In genomic region chr10:60480865-60481563, GRCh38 we compare ENCODE assay signal across 10 cellular contexts.
A peak's percentile ranks its signal among the peaks of the same experiment; 100 is the strongest.
DNase-seq lines count a peak whose midpoint lies in the region; ATAC-seq and TF ChIP-seq lines count a peak whose summit lies in the region.
"Had no signal": no experiment of that assay in that cellular context is flagged by ENCODE, and none has a peak within 500 bp of the region (broad histone marks: within the 10 kb centered on the region; RNA-seq: fewer than 3 reads in every experiment).

No MANE protein-coding gene starts in this region.

- peak; percentile 42 for DNase-seq in AG04450 (ENCODE audit: low read depth, low spot score)
- peak; percentile 84 for DNase-seq in NCI-H1694 treated with DMSO at 0.1 percent for 48 hours (lab: John Stamatoyannopoulos, UW)
- DNase-seq in epithelial cell of esophagus (ENCODE audit: low read depth) = peak; percentile 96
- DNase-seq in midbrain (lab: John Stamatoyannopoulos, UW) = peak; percentile 69
- DNase-seq in tibial artery = no peak
- DNase-seq in stimulated activated CD4-positive, alpha-beta T cell treated with anti-CD3 and anti-CD28 coated beads, Interleukin-2, amount 100 ng/mL, for 48 hours = no peak
- DNase-seq: activated CD4-positive, alpha-beta T cell treated with anti-CD3 and anti-CD28 coated beads for 4 hours; NCI-H1930 had no signal

- H3K9me3 ChIP-seq in AG04450 (ENCODE audit: control insufficient read depth, insufficient read depth, low read length) = no peaks in the 10 kb centered on the region
- no peaks in the 10 kb centered on the region for H3K9me3 ChIP-seq in tibial artery

- TF ChIP-seq CTCF in AG04450 (IDR thresholded peaks at IDR 0.05; ENCODE audit: low read depth, low read length) (no peak), epithelial cell of esophagus (IDR thresholded peaks at IDR 0.05; ENCODE audit: insufficient read depth, low read depth, low read length, missing control alignments) (no peak), tibial artery (IDR thresholded peaks at IDR 0.05) (no peak)

- H3K27me3 ChIP-seq in AG04450 (ENCODE audit: control insufficient read depth, insufficient read depth, low read length) (no peaks in the 10 kb centered on the region), tibial artery (no peaks in the 10 kb centered on the region)

- CTCF ChIA-PET in AG04450 (lab: Charles Lee) = no interaction called here

- H3K27ac ChIP-seq in AG04450 (ENCODE audit: low read depth, low read length) (no peak overlapping the region), tibial artery (no peak overlapping the region)

- no peaks in the 10 kb centered on the region for H3K36me3 ChIP-seq in tibial artery

- intact Hi-C loops in tibial artery (cut with DNase I; ENCODE audit: low total_unique reads) = no loop called here

- ATAC-seq in GM18519 (IDR thresholded peaks at IDR 0.05; ENCODE audit: low FRiP score, unreplicated experiment) (no peak), HG03139 (IDR thresholded peaks at IDR 0.05; ENCODE audit: unreplicated experiment) (no peak)

- POLR2A ChIA-PET in AG04450 (lab: Yijun Ruan, JAX) = interaction anchor here (0.6 kb wide), 1 partner anchor 323 kb away, joined by 5 read pairs; no protein-coding TSS in a partner anchor

- H3K4me3 ChIP-seq in AG04450 (ENCODE audit: low read depth, low read length) (no peak overlapping the region), epithelial cell of esophagus (ENCODE audit: low read length) (no peak overlapping the region), tibial artery (no peak overlapping the region)

- H3K4me1 ChIP-seq in tibial artery = peaks cover 0 to 14% (median 9%) of the 10 kb centered on the region in 4 donors

Comparison
In these comparisons a context has a peak if more than half of its experiments do, and no peak if none do; other contexts are left out.
1. DNase-seq: peak in AG04450 (single experiment), NCI-H1694 treated with DMSO at 0.1 percent for 48 hours (single experiment), epithelial cell of esophagus (single experiment) and midbrain (single experiment); none in tibial artery (0 of 2) and stimulated activated CD4-positive, alpha-beta T cell treated with anti-CD3 and anti-CD28 coated beads, Interleukin-2, amount 100 ng/mL, for 48 hours (0 of 2).